Comparison of ENCODE assay signal across 1 cellular context in the genomic region with DNA sequence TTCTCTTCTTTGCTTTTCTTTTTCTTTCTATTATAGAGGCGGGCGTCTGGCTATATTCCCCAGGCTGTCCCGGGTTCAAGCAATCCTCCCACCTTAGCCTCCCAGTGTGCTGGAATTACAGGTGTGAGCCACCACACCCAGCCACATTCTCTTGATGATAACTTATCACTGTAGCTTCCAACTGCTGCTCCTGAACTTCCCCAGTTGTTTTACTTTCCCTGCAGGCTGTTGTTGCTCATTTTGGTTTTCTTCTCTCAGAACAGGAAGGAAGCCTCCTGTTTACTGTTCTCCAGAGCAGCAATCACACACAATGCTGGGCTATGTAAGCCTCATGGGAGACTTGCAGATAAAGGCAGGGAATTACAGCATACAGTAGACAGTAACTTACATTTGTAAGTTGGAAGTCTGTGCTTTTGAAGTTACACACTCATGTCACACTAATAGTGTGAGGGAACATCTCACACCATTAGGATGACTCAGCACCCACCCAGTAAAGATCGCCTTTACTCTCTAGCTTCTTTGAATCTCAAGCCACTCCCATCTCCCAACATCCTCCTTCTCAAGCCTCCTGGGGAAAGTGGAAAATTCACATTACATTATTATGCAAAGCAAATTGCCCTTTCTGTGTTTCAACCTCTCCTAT.
TF ChIP-seq lines count a peak whose summit lies in the region.

No MANE protein-coding gene starts in this region.

TF ChIP-seq in SK-N-SH, 30 proteins besides CTCF, POLR2A, EP300 and RAD21 (continued from another document):
- TF ChIP-seq, protein P1, sequence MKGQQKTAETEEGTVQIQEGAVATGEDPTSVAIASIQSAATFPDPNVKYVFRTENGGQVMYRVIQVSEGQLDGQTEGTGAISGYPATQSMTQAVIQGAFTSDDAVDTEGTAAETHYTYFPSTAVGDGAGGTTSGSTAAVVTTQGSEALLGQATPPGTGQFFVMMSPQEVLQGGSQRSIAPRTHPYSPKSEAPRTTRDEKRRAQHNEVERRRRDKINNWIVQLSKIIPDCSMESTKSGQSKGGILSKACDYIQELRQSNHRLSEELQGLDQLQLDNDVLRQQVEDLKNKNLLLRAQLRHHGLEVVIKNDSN (IDR thresholded peaks at IDR 0.05; ENCODE audit: borderline replicate concordance, low read depth) = no peak
